In genomic region chr1:147562819-147563218, GRCh38 we compare ENCODE assay signal across 9 cellular contexts.
"Had no signal": no experiment of that assay in that cellular context is flagged by ENCODE, and none has a peak within 500 bp of the region (broad histone marks: within the 10 kb centered on the region; RNA-seq: fewer than 3 reads in every experiment).

No MANE protein-coding gene starts in this region.

- H3K4me2 ChIP-seq: KMS-11 had no signal

- ATAC-seq: HCT116 had no signal

- H3K4me3 ChIP-seq: GM23248, HAP-1 had no signal

- FAIRE-seq: HTR-8/SVneo had no signal

- H3K9me3 ChIP-seq: HAP-1 had no signal

- H3K9ac ChIP-seq: GM23248, KMS-11 had no signal

- DNase-seq: GM23248, GOT3, H7, IMR-90, KBM-7 had no signal

- H2AFZ ChIP-seq: GM23248 had no signal

- H3K36me3 ChIP-seq: HAP-1 had no signal

- H3K27ac ChIP-seq: GM23248, KMS-11 had no signal
